ENCODE assay signal across 8 cellular contexts in genomic region chr10:97683556-97684357, GRCh38. TPM values are rescaled to one million over a fixed set of nuclear protein-coding genes. Genes with fewer than 3 reads are reported as not detected.
DNase-seq lines count a peak whose midpoint lies in the region; ATAC-seq and TF ChIP-seq lines count a peak whose summit lies in the region.

No MANE protein-coding gene starts in this region.

- H3K36me3 Mint-ChIP-seq in activated T-cell treated with anti-CD3 and anti-CD28 coated beads, Interleukin-2, amount 50 U/mL, for 4 hours (ENCODE audit: insufficient read depth) = no peaks in the 10 kb centered on the region

- ATAC-seq in GM21576 (IDR thresholded peaks at IDR 0.05; ENCODE audit: unreplicated experiment) (no peak), sciatic nerve (no peak), HG03159 (IDR thresholded peaks at IDR 0.05; ENCODE audit: unreplicated experiment) (no peak)
- no peak for ATAC-seq in activated T-cell treated with anti-CD3 and anti-CD28 coated beads, Interleukin-2, amount 50 U/mL, for 4 hours

- no peaks in the 10 kb centered on the region for H3K27me3 Mint-ChIP-seq in activated T-cell treated with anti-CD3 and anti-CD28 coated beads, Interleukin-2, amount 50 U/mL, for 4 hours (ENCODE audit: low read depth)

- intact Hi-C loops in sciatic nerve (cut with DNase I) = no loop called here

- peak overlapping the region; percentile 54 to 99 for H3K9ac ChIP-seq in mucosa of rectum (ENCODE audit: low read depth in 1 of 2, low read length in 2 of 2)

- H3K4me3 Mint-ChIP-seq in activated T-cell treated with anti-CD3 and anti-CD28 coated beads, Interleukin-2, amount 50 U/mL, for 4 hours = no peak overlapping the region

- TF ChIP-seq CTCF in coronary artery (IDR thresholded peaks at IDR 0.05) = no peak

- no peaks in the 10 kb centered on the region for H3K9me3 Mint-ChIP-seq in activated T-cell treated with anti-CD3 and anti-CD28 coated beads, Interleukin-2, amount 50 U/mL, for 4 hours

- H3K27ac ChIP-seq in coronary artery (peak overlapping the region; percentile 93 to 97), mucosa of rectum (ENCODE audit: low read depth in 2 of 2, low read length in 2 of 2) (peak overlapping the region; percentile 97)

- DNase-seq in Ammon's horn (ENCODE audit: low spot score) (peak; percentile 45), NCI-H2196 treated with DMSO at 0.1 percent for 48 hours (lab: John Stamatoyannopoulos, UW; ENCODE audit: unreplicated experiment) (peak; percentile 34), coronary artery (ENCODE audit: low spot score) (no peak), sciatic nerve (ENCODE audit: low spot score) (no peak)
- no peak for DNase-seq in activated T-cell treated with anti-CD3 and anti-CD28 coated beads, Interleukin-2, amount 50 U/mL, for 4 hours

- peak overlapping the region; percentile 88 for H3K4me3 ChIP-seq in coronary artery
- H3K4me3 ChIP-seq in mucosa of rectum (ENCODE audit: low read length in 2 of 2) = peak overlapping the region; percentile 95 to 97

- H3K9me3 ChIP-seq in mucosa of rectum (ENCODE audit: control insufficient read depth in 2 of 2, low read length in 2 of 2) = no peaks in the 10 kb centered on the region

- peaks cover 9% of the 10 kb centered on the region for H3K4me1 Mint-ChIP-seq in activated T-cell treated with anti-CD3 and anti-CD28 coated beads, Interleukin-2, amount 50 U/mL, for 4 hours (ENCODE audit: low read depth)

- H3K36me3 ChIP-seq in mucosa of rectum (ENCODE audit: control insufficient read depth in 2 of 2, insufficient read depth in 2 of 2, low read length in 2 of 2) = peaks cover 0 to 9% of the 10 kb centered on the region in 2 donors

- H3K27me3 ChIP-seq in mucosa of rectum (ENCODE audit: control insufficient read depth in 2 of 2, insufficient read depth in 2 of 2, low read length in 2 of 2) = no peaks in the 10 kb centered on the region

- H3K4me1 ChIP-seq in mucosa of rectum (ENCODE audit: control insufficient read depth in 2 of 2, insufficient read depth in 2 of 2, low read length in 2 of 2) = peaks cover 29 to 51% of the 10 kb centered on the region in 2 donors

RNA-seq across cellular contexts. Expression of gene AVPI1, which starts 3.3 kb away (rescaled TPM):
- total RNA-seq in sciatic nerve = 41.8 TPM
- 1 to 10 TPM; 1.6 to 2.5 (median 1.8) TPM for total RNA-seq in activated T-cell treated with anti-CD3 and anti-CD28 coated beads, Interleukin-2, amount 50 U/mL, for 4 hours

RNA-seq across cellular contexts. Expression of gene MARVELD1, which starts 29.8 kb away (rescaled TPM):
- 59.5 TPM for total RNA-seq in sciatic nerve
- 1 to 10 TPM; 1.6 to 2.5 (median 1.7) TPM for total RNA-seq in activated T-cell treated with anti-CD3 and anti-CD28 coated beads, Interleukin-2, amount 50 U/mL, for 4 hours

RNA-seq across cellular contexts. Expression of gene PI4K2A, which starts 43.3 kb away (rescaled TPM):
- 16.1 TPM for total RNA-seq in sciatic nerve
- total RNA-seq in activated T-cell treated with anti-CD3 and anti-CD28 coated beads, Interleukin-2, amount 50 U/mL, for 4 hours = 10 to 100 TPM; 12.9 to 16.9 (median 15.7) TPM

RNA-seq across cellular contexts. Expression of gene MORN4, which starts 50.5 kb away (rescaled TPM):
- 9.9 TPM for total RNA-seq in sciatic nerve
- 1 to 10 TPM; 2.1 to 4.5 (median 2.2) TPM for total RNA-seq in activated T-cell treated with anti-CD3 and anti-CD28 coated beads, Interleukin-2, amount 50 U/mL, for 4 hours

RNA-seq across cellular contexts. Expression of gene ZFYVE27, which starts 53.2 kb away (rescaled TPM):
- total RNA-seq in sciatic nerve = 32.9 TPM
- 10 to 100 TPM; 27.1 to 27.6 (median 27.1) TPM for total RNA-seq in activated T-cell treated with anti-CD3 and anti-CD28 coated beads, Interleukin-2, amount 50 U/mL, for 4 hours

Comparison
In these comparisons a context has a peak if more than half of its experiments do, and no peak if none do; other contexts are left out.
1. DNase-seq: peak in Ammon's horn (single experiment) and NCI-H2196 treated with DMSO at 0.1 percent for 48 hours (single experiment); none in coronary artery (single experiment), sciatic nerve (single experiment) and activated T-cell treated with anti-CD3 and anti-CD28 coated beads, Interleukin-2, amount 50 U/mL, for 4 hours (single experiment).
2. RNA of gene AVPI1, which starts 3.3 kb away (total RNA-seq): 41.8 TPM in sciatic nerve (single experiment); 1.6 to 2.5 TPM in activated T-cell treated with anti-CD3 and anti-CD28 coated beads, Interleukin-2, amount 50 U/mL, for 4 hours; every median in the first group is over 10 times any median in the second.
3. RNA of gene MARVELD1, which starts 29.8 kb away (total RNA-seq): 59.5 TPM in sciatic nerve (single experiment); 1.6 to 2.5 TPM in activated T-cell treated with anti-CD3 and anti-CD28 coated beads, Interleukin-2, amount 50 U/mL, for 4 hours; every median in the first group is over 10 times any median in the second.